Comparison of ENCODE assay signal across 17 cellular contexts in genomic region chr2:6401301-6401700, GRCh38.
DNase-seq lines count a peak whose midpoint lies in the region; ATAC-seq and TF ChIP-seq lines count a peak whose summit lies in the region.
"Had no signal": no experiment of that assay in that cellular context is flagged by ENCODE, and none has a peak within 500 bp of the region (broad histone marks: within the 10 kb centered on the region; RNA-seq: fewer than 3 reads in every experiment).

No MANE protein-coding gene starts in this region.

- 54 to 65% methylated on average over 3 of the region's 3 CpGs for WGBS in gastroesophageal sphincter (ENCODE audit: low coverage in 1 of 2), 2 donors

- no peak for TF ChIP-seq POLR2A in gastroesophageal sphincter (IDR thresholded peaks at IDR 0.05)

- no peaks in the 10 kb centered on the region for H3K4me1 Mint-ChIP-seq in WTC11
- H3K4me1 Mint-ChIP-seq: CD14-positive monocyte, GM23338 had no signal

- H3K27ac Mint-ChIP-seq in WTC11, result no peak overlapping the region
- H3K27ac Mint-ChIP-seq: CD14-positive monocyte; CD8-positive, alpha-beta T cell; GM23338 had no signal

- TF ChIP-seq EP300 in gastroesophageal sphincter (IDR thresholded peaks at IDR 0.05), result no peak

- POLR2A ChIA-PET in WTC11 (lab: Charles Lee), result no interaction called here

- no peak for ATAC-seq in WTC11
- no peak for ATAC-seq in gastroesophageal sphincter
- ATAC-seq in GM21390 (IDR thresholded peaks at IDR 0.05; ENCODE audit: unreplicated experiment), result no peak
- ATAC-seq: CD8-positive, alpha-beta T cell; GM23338; HepG2 had no signal

- peaks cover 75% of the 10 kb centered on the region for H3K9me3 Mint-ChIP-seq in WTC11
- H3K9me3 Mint-ChIP-seq: CD8-positive, alpha-beta T cell had no signal

- H3K4me3 ChIP-seq in fibroblast of the aortic adventitia (ENCODE audit: low read depth, low read length) (no peak overlapping the region), gastroesophageal sphincter (no peak overlapping the region)
- H3K4me3 ChIP-seq: GM23338 had no signal

- TF ChIP-seq CTCF in AG09319 (IDR thresholded peaks at IDR 0.05; ENCODE audit: low read depth, low read length) (no peak), WTC11 (IDR thresholded peaks at IDR 0.05) (no peak), fibroblast of the aortic adventitia (IDR thresholded peaks at IDR 0.05; ENCODE audit: insufficient read depth, low read length) (no peak), gastroesophageal sphincter (IDR thresholded peaks at IDR 0.05) (no peak)

- no peaks in the 10 kb centered on the region for H3K4me1 ChIP-seq in gastroesophageal sphincter

- peaks cover 7% of the 10 kb centered on the region for H3K27me3 Mint-ChIP-seq in WTC11 (ENCODE audit: low read depth)

- CTCF ChIA-PET in WTC11 (lab: Charles Lee), result no interaction called here

- H3K9me3 ChIP-seq in gastroesophageal sphincter, result peaks cover 0 to 8% (median 0%) of the 10 kb centered on the region in 3 donors

- H3K27me3 ChIP-seq in gastroesophageal sphincter, result no peaks in the 10 kb centered on the region

- H3K27ac ChIP-seq in gastroesophageal sphincter, result no peak overlapping the region

- DNase-seq in AG09319 (ENCODE audit: extremely low read depth, low read depth), result peak; percentile 1
- DNase-seq in HT1080 (ENCODE audit: low read depth), result peak; percentile 4
- DNase-seq in WTC11 (ENCODE audit: low spot score), result no peak
- peak; percentile 3 for DNase-seq in fibroblast of the aortic adventitia (ENCODE audit: low read depth)
- no peak for DNase-seq in iPS-NIHi7 (ENCODE audit: extremely low spot score)
- no peak for DNase-seq in stimulated activated CD8-positive, alpha-beta memory T cell treated with anti-CD3 and anti-CD28 coated beads, Interleukin-4, amount 100 ng/mL, for 48 hours
- DNase-seq: 8988T; CD8-positive, alpha-beta T cell; COR-L47; DND-41; GDM1; H7 had no signal

- no peaks in the 10 kb centered on the region for H3K36me3 ChIP-seq in gastroesophageal sphincter

- no peak overlapping the region for H3K4me3 Mint-ChIP-seq in WTC11
- H3K4me3 Mint-ChIP-seq: CD14-positive monocyte; CD8-positive, alpha-beta T cell; GM23338 had no signal

- H3K36me3 Mint-ChIP-seq in WTC11, result peaks cover 66% of the 10 kb centered on the region
- H3K36me3 Mint-ChIP-seq: CD14-positive monocyte; CD8-positive, alpha-beta T cell had no signal

TF ChIP-seq in WTC11, 78 proteins besides CTCF, POLR2A, EP300 and RAD21:
- TF ChIP-seq, protein P1, sequence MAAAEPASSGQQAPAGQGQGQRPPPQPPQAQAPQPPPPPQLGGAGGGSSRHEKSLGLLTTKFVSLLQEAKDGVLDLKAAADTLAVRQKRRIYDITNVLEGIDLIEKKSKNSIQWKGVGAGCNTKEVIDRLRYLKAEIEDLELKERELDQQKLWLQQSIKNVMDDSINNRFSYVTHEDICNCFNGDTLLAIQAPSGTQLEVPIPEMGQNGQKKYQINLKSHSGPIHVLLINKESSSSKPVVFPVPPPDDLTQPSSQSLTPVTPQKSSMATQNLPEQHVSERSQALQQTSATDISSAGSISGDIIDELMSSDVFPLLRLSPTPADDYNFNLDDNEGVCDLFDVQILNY (CRISPR knock-in tag; IDR thresholded peaks at IDR 0.05), result no peak
- peak; percentile 48; the same call in 1 of the 2 replicates for TF ChIP-seq HMGA2 (CRISPR knock-in tag; IDR thresholded peaks at IDR 0.05)

Comparison
In these comparisons a context has a peak if more than half of its experiments do, and no peak if none do; other contexts are left out.
1. DNase-seq: peak in AG09319 (single experiment), HT1080 (single experiment) and fibroblast of the aortic adventitia (single experiment); none in WTC11 (single experiment), iPS-NIHi7 (single experiment) and stimulated activated CD8-positive, alpha-beta memory T cell treated with anti-CD3 and anti-CD28 coated beads, Interleukin-4, amount 100 ng/mL, for 48 hours (single experiment).